20 cellular contexts compared by ENCODE assay signal in the genomic region with DNA sequence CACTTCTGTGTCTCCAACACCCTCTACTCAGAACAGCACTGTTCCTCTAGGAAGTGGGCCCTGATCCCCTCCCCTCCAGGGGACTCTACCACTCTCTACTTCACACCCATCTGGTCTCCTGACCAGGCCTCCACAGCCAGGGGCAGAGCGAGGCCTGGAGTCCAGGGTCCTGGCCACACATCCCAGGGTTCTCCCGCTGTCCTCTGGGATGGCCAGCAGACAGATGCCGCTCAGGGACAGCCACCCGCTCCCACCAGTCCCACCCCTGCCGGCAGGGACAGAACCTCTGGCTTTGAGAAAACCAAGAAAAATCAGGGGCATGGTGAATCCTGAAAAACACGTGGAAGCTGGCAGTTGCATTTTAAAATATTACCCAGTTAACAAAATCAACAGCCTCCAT. TPM values are rescaled to one million over a fixed set of nuclear protein-coding genes. Genes with fewer than 3 reads are reported as not detected.
DNase-seq lines count a peak whose midpoint lies in the region; ATAC-seq and TF ChIP-seq lines count a peak whose summit lies in the region.
"Had no signal": no experiment of that assay in that cellular context is flagged by ENCODE, and none has a peak within 500 bp of the region (broad histone marks: within the 10 kb centered on the region; RNA-seq: fewer than 3 reads in every experiment).

No MANE protein-coding gene starts in this region.

- H3K36me3 Mint-ChIP-seq in stimulated activated memory B cell treated with anti-CD40 and anti-IgM and Interleukin-4, amounts not matched to agents 10 μg/mL and 1 μg/mL and 100 μg/mL, for 72 hours: no peaks in the 10 kb centered on the region
- H3K36me3 Mint-ChIP-seq in progenitor cell of endocrine pancreas (ENCODE audit: insufficient read depth): no peaks in the 10 kb centered on the region
- H3K36me3 Mint-ChIP-seq: CD8-positive, alpha-beta memory T cell had no signal

- peak overlapping the region; percentile 56 for H3K27ac Mint-ChIP-seq in stimulated activated memory B cell treated with anti-CD40 and anti-IgM and Interleukin-4, amounts not matched to agents 10 μg/mL and 1 μg/mL and 100 μg/mL, for 72 hours
- no peak overlapping the region for H3K27ac Mint-ChIP-seq in progenitor cell of endocrine pancreas

- H3K27me3 Mint-ChIP-seq in stimulated activated memory B cell treated with anti-CD40 and anti-IgM and Interleukin-4, amounts not matched to agents 10 μg/mL and 1 μg/mL and 100 μg/mL, for 72 hours: no peaks in the 10 kb centered on the region
- H3K27me3 Mint-ChIP-seq in progenitor cell of endocrine pancreas: no peaks in the 10 kb centered on the region

- H3K9me3 ChIP-seq in RWPE2 (ENCODE audit: severe bottlenecking) (no peaks in the 10 kb centered on the region), left lung (no peaks in the 10 kb centered on the region)

- H3K4me3 ChIP-seq in RWPE2 (ENCODE audit: severe bottlenecking) (no peak overlapping the region), left lung (no peak overlapping the region)

- H3K36me3 ChIP-seq in RWPE2 (ENCODE audit: low read depth) (no peaks in the 10 kb centered on the region), left lung (no peaks in the 10 kb centered on the region)

- ATAC-seq in Right ventricle myocardium superior (ENCODE audit: poor library complexity): no peak
- ATAC-seq in RWPE2 (ENCODE audit: low read depth): no peak
- ATAC-seq in left lung: no peak
- ATAC-seq in stimulated activated memory B cell treated with anti-CD40 and anti-IgM and Interleukin-4, amounts not matched to agents 10 μg/mL and 1 μg/mL and 100 μg/mL, for 72 hours: no peak
- ATAC-seq in GM21717 (IDR thresholded peaks at IDR 0.05; ENCODE audit: unreplicated experiment): no peak
- ATAC-seq: SK-N-SH treated with all-trans-retinoic acid at 6 μM for 48 hours had no signal

- H3K4me1 Mint-ChIP-seq in stimulated activated memory B cell treated with anti-CD40 and anti-IgM and Interleukin-4, amounts not matched to agents 10 μg/mL and 1 μg/mL and 100 μg/mL, for 72 hours: peaks cover 2% of the 10 kb centered on the region
- H3K4me1 Mint-ChIP-seq in progenitor cell of endocrine pancreas (ENCODE audit: low read depth): no peaks in the 10 kb centered on the region
- H3K4me1 Mint-ChIP-seq: CD8-positive, alpha-beta memory T cell had no signal

- intact Hi-C loops in Right ventricle myocardium superior (cut with DNase I) (no loop called here), cardiac septum (cut with DNase I) (no loop called here), left lung (cut with DNase I) (no loop called here)

- no peaks in the 10 kb centered on the region for H3K9me3 Mint-ChIP-seq in stimulated activated memory B cell treated with anti-CD40 and anti-IgM and Interleukin-4, amounts not matched to agents 10 μg/mL and 1 μg/mL and 100 μg/mL, for 72 hours
- no peaks in the 10 kb centered on the region for H3K9me3 Mint-ChIP-seq in progenitor cell of endocrine pancreas (ENCODE audit: low read depth)
- H3K9me3 Mint-ChIP-seq: CD8-positive, alpha-beta memory T cell had no signal

- H3K27me3 ChIP-seq in RWPE2 (ENCODE audit: insufficient read depth, poor library complexity, severe bottlenecking) (no peaks in the 10 kb centered on the region), left lung (peaks cover 0 to 6% of the 10 kb centered on the region in 2 donors)

- H3K4me1 ChIP-seq in RWPE2 (ENCODE audit: insufficient read depth, poor library complexity, severe bottlenecking): peaks cover 11% of the 10 kb centered on the region
- H3K4me1 ChIP-seq in left lung: no peaks in the 10 kb centered on the region

- TF ChIP-seq CTCF in RWPE2 (IDR thresholded peaks at IDR 0.05; ENCODE audit: poor library complexity, severe bottlenecking) (no peak), left lung (IDR thresholded peaks at IDR 0.05) (no peak), progenitor cell of endocrine pancreas (IDR thresholded peaks at IDR 0.05; ENCODE audit: unreplicated experiment) (no peak)

- H3K27ac ChIP-seq in RWPE2 (ENCODE audit: poor library complexity, severe bottlenecking): no peak overlapping the region
- H3K27ac ChIP-seq in left lung: no peak overlapping the region

- DNase-seq in Right ventricle myocardium superior: peak; percentile 4
- no peak for DNase-seq in cardiac septum (ENCODE audit: low spot score)
- peak; percentile 23 for DNase-seq in RWPE2 (ENCODE audit: low spot score)
- DNase-seq in left lung: peak; percentile 13 to 60
- no peak for DNase-seq in progenitor cell of endocrine pancreas (ENCODE audit: low spot score, unreplicated experiment)
- DNase-seq in activated CD8-positive, alpha-beta memory T cell treated with anti-CD3 and anti-CD28 coated beads for 24 hours: no peak
- DNase-seq: 8988T, C1 segment of cervical spinal cord, DMS153, Kasumi-1, NCI-H1694 treated with DMSO at 0.1 percent for 48 hours, NCI-H2081 treated with DMSO at 0.1 percent for 48 hours, NCI-H446, NCI-H526 treated with DMSO at 0.1 percent for 48 hours, OCI-M1, RPMI8226 had no signal

- no peak overlapping the region for H3K4me3 Mint-ChIP-seq in stimulated activated memory B cell treated with anti-CD40 and anti-IgM and Interleukin-4, amounts not matched to agents 10 μg/mL and 1 μg/mL and 100 μg/mL, for 72 hours
- H3K4me3 Mint-ChIP-seq in progenitor cell of endocrine pancreas (ENCODE audit: low read depth): no peak overlapping the region
- H3K4me3 Mint-ChIP-seq: CD8-positive, alpha-beta memory T cell had no signal

RNA-seq across cellular contexts. Expression of gene IQSEC1, which starts 32.0 kb away (rescaled TPM):
- 78.6 TPM for total RNA-seq in Right ventricle myocardium superior
- 59.7 TPM for total RNA-seq in cardiac septum
- total RNA-seq in left lung: 10 to 100 TPM; 38.7 to 57.0 TPM
- total RNA-seq in progenitor cell of endocrine pancreas: 33.2 and 34.2 TPM in 2 replicates

Comparison
In these comparisons a context has a peak if more than half of its experiments do, and no peak if none do; other contexts are left out.
1. DNase-seq: peak in Right ventricle myocardium superior (single experiment), RWPE2 (single experiment) and left lung (2 of 2); none in cardiac septum (single experiment), progenitor cell of endocrine pancreas (single experiment) and activated CD8-positive, alpha-beta memory T cell treated with anti-CD3 and anti-CD28 coated beads for 24 hours (single experiment).